Comparison of ENCODE assay signal across 10 cellular contexts in the genomic region with DNA sequence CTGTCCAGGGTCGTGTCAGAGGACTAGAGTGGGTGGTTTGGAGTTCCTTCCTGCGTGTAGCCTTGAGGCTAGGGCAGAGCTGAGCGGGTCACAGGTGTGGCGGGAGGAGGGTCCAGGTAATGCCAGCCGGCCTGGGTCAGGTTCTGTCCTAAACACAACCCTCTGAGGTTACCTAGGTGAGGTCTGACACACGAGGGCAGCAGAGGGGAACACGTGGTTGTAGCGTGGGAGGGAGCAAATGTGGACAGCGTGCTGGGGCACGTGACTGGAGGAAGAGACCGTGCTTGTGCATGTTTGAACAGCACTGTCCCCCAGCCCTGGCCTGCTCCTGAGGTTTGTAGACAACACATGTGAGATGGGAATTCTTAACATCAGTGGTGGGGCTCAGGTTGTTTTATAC. TPM values are rescaled to one million over a fixed set of nuclear protein-coding genes. Genes with fewer than 3 reads are reported as not detected.
DNase-seq lines count a peak whose midpoint lies in the region; ATAC-seq and TF ChIP-seq lines count a peak whose summit lies in the region.
"Had no signal": no experiment of that assay in that cellular context is flagged by ENCODE, and none has a peak within 500 bp of the region (broad histone marks: within the 10 kb centered on the region; RNA-seq: fewer than 3 reads in every experiment).

No MANE protein-coding gene starts in this region.

- no peaks in the 10 kb centered on the region for H3K4me1 ChIP-seq in ascending aorta
- H3K4me1 ChIP-seq in MM.1S (ENCODE audit: low read length), result peaks cover 21% of the 10 kb centered on the region
- H3K4me1 ChIP-seq: sigmoid colon had no signal

- TF ChIP-seq CTCF in ascending aorta (IDR thresholded peaks at IDR 0.05) (no peak), MM.1S (IDR thresholded peaks at IDR 0.05; ENCODE audit: low read length) (no peak; the same call in 1 of the 2 replicates)

- H3K4me3 ChIP-seq in ascending aorta, result no peak overlapping the region
- no peak overlapping the region for H3K4me3 ChIP-seq in MM.1S (ENCODE audit: low read length)
- H3K4me3 ChIP-seq: sigmoid colon had no signal

- H3K9ac ChIP-seq in MM.1S (ENCODE audit: low read length), result no peak overlapping the region

- peaks cover 13% of the 10 kb centered on the region for H3K4me1 Mint-ChIP-seq in memory B cell

- H3K27ac Mint-ChIP-seq in memory B cell, result no peak overlapping the region
- H3K27ac Mint-ChIP-seq: type B pancreatic cell had no signal

- DNase-seq in EH (ENCODE audit: low read depth) (peak; percentile 11), HEK293T (ENCODE audit: extremely low spot score) (peak; percentile 16), UCSD-AML1 (lab: John Stamatoyannopoulos, UW; ENCODE audit: unreplicated experiment) (peak; percentile 44), memory B cell (ENCODE audit: low spot score in 2 of 2) (no peak), ascending aorta (ENCODE audit: low spot score in 2 of 2) (no peak), MM.1S (no peak)
- DNase-seq: sigmoid colon had no signal

- peak; percentile 79 for ATAC-seq in memory B cell (ENCODE audit: low read depth)
- no peak for ATAC-seq in GM21367 (IDR thresholded peaks at IDR 0.05; ENCODE audit: unreplicated experiment)

- no peak overlapping the region for H3K4me3 Mint-ChIP-seq in memory B cell
- H3K4me3 Mint-ChIP-seq: type B pancreatic cell had no signal

- H4K20me1 ChIP-seq in MM.1S (ENCODE audit: insufficient read depth, low read length), result no peaks in the 10 kb centered on the region

- H3K27me3 ChIP-seq in ascending aorta, result no peaks in the 10 kb centered on the region
- H3K27me3 ChIP-seq in MM.1S (replicated peaks; ENCODE audit: insufficient read depth, low read length), result no peaks in the 10 kb centered on the region
- H3K27me3 ChIP-seq: sigmoid colon had no signal

- CTCF ChIA-PET in HEK293T (lab: Yijun Ruan, JAX), result no interaction called here

- intact Hi-C loops in ascending aorta (cut with DNase I), result no loop called here

- H3F3A ChIP-seq in MM.1S (ENCODE audit: insufficient read depth, low read length), result peaks cover 7% of the 10 kb centered on the region; the same call in 1 of the 2 replicates

- H3K36me3 ChIP-seq in ascending aorta, result no peaks in the 10 kb centered on the region
- no peaks in the 10 kb centered on the region for H3K36me3 ChIP-seq in MM.1S (replicated peaks; ENCODE audit: insufficient read depth, low read length)
- H3K36me3 ChIP-seq: sigmoid colon had no signal

- H3K27ac ChIP-seq in ascending aorta, result no peak overlapping the region
- H3K27ac ChIP-seq in MM.1S (ENCODE audit: low read length), result no peak overlapping the region
- H3K27ac ChIP-seq: sigmoid colon had no signal

- H3K9me2 ChIP-seq in MM.1S (replicated peaks; ENCODE audit: insufficient read depth, low read length), result no peaks in the 10 kb centered on the region

- no peaks in the 10 kb centered on the region for H3K36me3 Mint-ChIP-seq in memory B cell
- H3K36me3 Mint-ChIP-seq: type B pancreatic cell had no signal

- H3K27me3 Mint-ChIP-seq in memory B cell, result peaks cover 12% of the 10 kb centered on the region
- H3K27me3 Mint-ChIP-seq: type B pancreatic cell had no signal

- no peaks in the 10 kb centered on the region for H3K79me2 ChIP-seq in MM.1S (ENCODE audit: low read length)

- no peaks in the 10 kb centered on the region for H3K9me3 Mint-ChIP-seq in memory B cell
- H3K9me3 Mint-ChIP-seq: type B pancreatic cell had no signal

- POLR2A ChIA-PET in HEK293T (lab: Yijun Ruan, JAX), result no interaction called here

- no peak overlapping the region for H2AFZ ChIP-seq in MM.1S (ENCODE audit: low read length)

- H3K9me3 ChIP-seq in ascending aorta (no peaks in the 10 kb centered on the region), MM.1S (replicated peaks; ENCODE audit: insufficient read depth, low read length) (no peaks in the 10 kb centered on the region)
- H3K9me3 ChIP-seq: sigmoid colon had no signal

- H3K4me2 ChIP-seq in MM.1S (ENCODE audit: low read depth, low read length), result no peak overlapping the region

TF ChIP-seq in HEK293T, 16 proteins besides CTCF, POLR2A, EP300 and RAD21:
- no peak for TF ChIP-seq ARNT (IDR thresholded peaks at IDR 0.05)
- TF ChIP-seq L3MBTL2 (conservative IDR thresholded peaks at IDR 0.05), result peak; percentile 51

RNA-seq across cellular contexts. Expression of a gene that starts 13.1 kb away (rescaled TPM):
- total RNA-seq in ascending aorta, result not detected

RNA-seq across cellular contexts. Expression of a gene that starts 17.7 kb away (rescaled TPM):
- total RNA-seq in ascending aorta, result 0.32 TPM

RNA-seq across cellular contexts. Expression of a gene that starts 44.8 kb away (rescaled TPM):
- total RNA-seq in ascending aorta, result not detected
- total RNA-seq: astrocyte, sigmoid colon had no signal

Comparison
In these comparisons a context has a peak if more than half of its experiments do, and no peak if none do; other contexts are left out.
1. DNase-seq: peak in EH (single experiment), HEK293T (single experiment) and UCSD-AML1 (single experiment); none in memory B cell (0 of 2), ascending aorta (0 of 2) and MM.1S (single experiment).